14 cellular contexts compared by ENCODE assay signal in genomic region chr6:14286144-14286543, GRCh38.
DNase-seq lines count a peak whose midpoint lies in the region; TF ChIP-seq lines count a peak whose summit lies in the region.
"Had no signal": no experiment of that assay in that cellular context is flagged by ENCODE, and none has a peak within 500 bp of the region (broad histone marks: within the 10 kb centered on the region; RNA-seq: fewer than 3 reads in every experiment).

No MANE protein-coding gene starts in this region.

- H3K4me1 ChIP-seq in mammary epithelial cell (ENCODE audit: insufficient read depth, low read length): peaks cover 23% of the 10 kb centered on the region
- H3K4me1 ChIP-seq: SJSA1 had no signal

- CTCF ChIA-PET in mammary epithelial cell (lab: Charles Lee; ENCODE audit: low non-redundant PET): no interaction called here

- H3K27me3 Mint-ChIP-seq in endothelial cell (ENCODE audit: unreplicated experiment): peaks cover 7% of the 10 kb centered on the region

- no peaks in the 10 kb centered on the region for H3K36me3 ChIP-seq in mammary epithelial cell (ENCODE audit: insufficient read depth, low read length)
- H3K36me3 ChIP-seq: SJSA1 had no signal

- no peaks in the 10 kb centered on the region for H3K9me3 Mint-ChIP-seq in endothelial cell (ENCODE audit: unreplicated experiment)
- H3K9me3 Mint-ChIP-seq: type B pancreatic cell had no signal

- no peak overlapping the region for H3K9ac ChIP-seq in mammary epithelial cell (ENCODE audit: insufficient read depth, low read length)
- H3K9ac ChIP-seq: KMS-11 had no signal

- BruUV-seq in mammary epithelial cell (replicated peaks; lab: Mats Ljungman, UMichigan): no TSS peak

- H3K27me3 ChIP-seq in mammary epithelial cell (ENCODE audit: insufficient read depth, low read length): no peaks in the 10 kb centered on the region
- H3K27me3 ChIP-seq: SJSA1 had no signal

- in situ Hi-C loops in mammary epithelial cell (cut with MboI; ENCODE audit: low sequenced_read_pairs in 2 of 2): no loop called here

- no peaks in the 10 kb centered on the region for H3K79me2 ChIP-seq in mammary epithelial cell (ENCODE audit: insufficient read depth, low read length)

- peak overlapping the region; percentile 62 for H3K27ac ChIP-seq in mammary epithelial cell (ENCODE audit: insufficient read depth, low read depth, low read length)
- H3K27ac ChIP-seq: KMS-11, SJSA1 had no signal

- no peaks in the 10 kb centered on the region for H3K9me3 ChIP-seq in mammary epithelial cell (replicated peaks; ENCODE audit: insufficient read depth, low read length)
- H3K9me3 ChIP-seq: SJSA1 had no signal

- H4K20me1 ChIP-seq in mammary epithelial cell (ENCODE audit: insufficient read depth, low read length): no peaks in the 10 kb centered on the region

- no peak overlapping the region for H3K4me3 Mint-ChIP-seq in endothelial cell (ENCODE audit: unreplicated experiment)
- H3K4me3 Mint-ChIP-seq: type B pancreatic cell had no signal

- H2AFZ ChIP-seq in mammary epithelial cell (ENCODE audit: low read depth, low read length): peak overlapping the region; percentile 75

- peak overlapping the region; percentile 44 for H3K4me2 ChIP-seq in mammary epithelial cell (ENCODE audit: insufficient read depth, low read depth, low read length)
- H3K4me2 ChIP-seq: KMS-11 had no signal

- DNase-seq in AG08396 (ENCODE audit: low spot score) (peak; percentile 70), HT1080 (ENCODE audit: low read depth) (peak; percentile 93), mammary epithelial cell (peak; percentile 79), kidney tubule cell (ENCODE audit: low spot score) (peak; percentile 64), anterior cingulate cortex (lab: John Stamatoyannopoulos, UW) (no peak), endothelial cell (ENCODE audit: low spot score) (no peak), NCI-H526 treated with DMSO at 0.1 percent for 48 hours (lab: John Stamatoyannopoulos, UW) (no peak)
- no peak for DNase-seq in activated CD4-positive, alpha-beta T cell treated with anti-CD3 and anti-CD28 coated beads, Interleukin-2, amount 50 U/mL, for 1 hour
- DNase-seq: activated CD4-positive, CD25-positive, alpha-beta regulatory T cell treated with anti-CD3 and anti-CD28 coated beads, Interleukin-2, amount 50 U/mL, for 72 hours; kidney; posterior cingulate gyrus had no signal

- 3% methylated on average over 5 of the region's 5 CpGs for WGBS in mammary epithelial cell (ENCODE audit: low coverage, missing lambda C conversion rate)

- dilution Hi-C loops in mammary epithelial cell (cut with HindIII; ENCODE audit: low sequenced_read_pairs): no loop called here

- intact Hi-C loops in mammary epithelial cell (cut with micrococcal nuclease): no loop called here

- TF ChIP-seq CTCF in mammary epithelial cell (conservative IDR thresholded peaks at IDR 0.05 in 1 of 2, IDR thresholded peaks at IDR 0.05 in 1 of 2; ENCODE audit: extremely low read depth in 1 of 2, insufficient read depth in 1 of 2, low read depth in 1 of 2, low read length in 2 of 2) (no peak), endothelial cell (IDR thresholded peaks at IDR 0.05; ENCODE audit: unreplicated experiment) (no peak)

- no peaks in the 10 kb centered on the region for H3K36me3 Mint-ChIP-seq in endothelial cell (ENCODE audit: low read depth, unreplicated experiment)
- H3K36me3 Mint-ChIP-seq: type B pancreatic cell had no signal

- H3K27ac Mint-ChIP-seq in endothelial cell (ENCODE audit: unreplicated experiment): no peak overlapping the region
- H3K27ac Mint-ChIP-seq: type B pancreatic cell had no signal

- H3K4me3 ChIP-seq in mammary epithelial cell (replicated peaks in 1 of 3; ENCODE audit: insufficient read depth in 1 of 3, low read depth in 2 of 3, low read length in 3 of 3): no peak overlapping the region
- H3K4me3 ChIP-seq: SJSA1 had no signal

- peaks cover 10% of the 10 kb centered on the region for H3K4me1 Mint-ChIP-seq in endothelial cell (ENCODE audit: unreplicated experiment)

Comparison
In these comparisons a context has a peak if more than half of its experiments do, and no peak if none do; other contexts are left out.
1. DNase-seq: peak in AG08396 (single experiment), HT1080 (single experiment), mammary epithelial cell (single experiment) and kidney tubule cell (single experiment); none in anterior cingulate cortex (0 of 58), activated CD4-positive, alpha-beta T cell treated with anti-CD3 and anti-CD28 coated beads, Interleukin-2, amount 50 U/mL, for 1 hour (single experiment), endothelial cell (single experiment) and NCI-H526 treated with DMSO at 0.1 percent for 48 hours (single experiment).